Comparison of ENCODE assay signal across 1 cellular context in the genomic region with DNA sequence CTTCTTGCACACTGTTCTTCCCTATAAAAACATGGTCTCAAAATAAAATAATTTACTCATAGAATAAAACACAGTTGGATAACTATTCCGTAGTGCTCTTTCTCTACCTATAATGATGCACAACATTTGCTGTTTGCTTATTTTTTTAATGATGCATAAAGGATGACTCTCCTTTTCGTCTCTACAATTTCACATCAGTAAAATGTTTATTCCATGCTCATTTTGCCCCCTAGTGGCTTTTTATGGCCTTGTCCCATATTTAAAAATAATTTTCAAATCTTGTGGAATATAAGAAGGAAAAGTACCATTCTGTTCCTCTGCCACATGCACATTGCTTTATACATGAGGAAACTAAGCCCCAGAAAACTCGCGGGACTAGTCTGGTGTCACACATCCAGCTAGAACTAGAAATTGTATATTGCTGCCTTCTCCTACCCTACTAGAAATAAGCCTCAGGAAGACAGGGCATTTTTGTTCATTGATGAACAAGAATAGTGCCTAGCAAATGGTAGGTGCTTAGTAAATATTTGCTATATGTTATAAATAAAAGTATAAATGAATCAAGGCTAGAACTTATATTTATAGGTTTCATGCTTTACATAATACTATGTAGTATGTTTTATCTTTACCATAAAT.
TF ChIP-seq lines count a peak whose summit lies in the region.

No MANE protein-coding gene starts in this region.

TF ChIP-seq in K562, 482 proteins besides CTCF, POLR2A, EP300 and RAD21 (continued from another document):
- TF ChIP-seq, protein P1, sequence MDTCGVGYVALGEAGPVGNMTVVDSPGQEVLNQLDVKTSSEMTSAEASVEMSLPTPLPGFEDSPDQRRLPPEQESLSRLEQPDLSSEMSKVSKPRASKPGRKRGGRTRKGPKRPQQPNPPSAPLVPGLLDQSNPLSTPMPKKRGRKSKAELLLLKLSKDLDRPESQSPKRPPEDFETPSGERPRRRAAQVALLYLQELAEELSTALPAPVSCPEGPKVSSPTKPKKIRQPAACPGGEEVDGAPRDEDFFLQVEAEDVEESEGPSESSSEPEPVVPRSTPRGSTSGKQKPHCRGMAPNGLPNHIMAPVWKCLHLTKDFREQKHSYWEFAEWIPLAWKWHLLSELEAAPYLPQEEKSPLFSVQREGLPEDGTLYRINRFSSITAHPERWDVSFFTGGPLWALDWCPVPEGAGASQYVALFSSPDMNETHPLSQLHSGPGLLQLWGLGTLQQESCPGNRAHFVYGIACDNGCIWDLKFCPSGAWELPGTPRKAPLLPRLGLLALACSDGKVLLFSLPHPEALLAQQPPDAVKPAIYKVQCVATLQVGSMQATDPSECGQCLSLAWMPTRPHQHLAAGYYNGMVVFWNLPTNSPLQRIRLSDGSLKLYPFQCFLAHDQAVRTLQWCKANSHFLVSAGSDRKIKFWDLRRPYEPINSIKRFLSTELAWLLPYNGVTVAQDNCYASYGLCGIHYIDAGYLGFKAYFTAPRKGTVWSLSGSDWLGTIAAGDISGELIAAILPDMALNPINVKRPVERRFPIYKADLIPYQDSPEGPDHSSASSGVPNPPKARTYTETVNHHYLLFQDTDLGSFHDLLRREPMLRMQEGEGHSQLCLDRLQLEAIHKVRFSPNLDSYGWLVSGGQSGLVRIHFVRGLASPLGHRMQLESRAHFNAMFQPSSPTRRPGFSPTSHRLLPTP (IDR thresholded peaks at IDR 0.05; ENCODE audit: borderline replicate concordance, extremely low read depth, insufficient read length), result no peak
TF ChIP-seq in K562: peak in this region for 1.
